1 cellular context compared by ENCODE assay signal in the genomic region with DNA sequence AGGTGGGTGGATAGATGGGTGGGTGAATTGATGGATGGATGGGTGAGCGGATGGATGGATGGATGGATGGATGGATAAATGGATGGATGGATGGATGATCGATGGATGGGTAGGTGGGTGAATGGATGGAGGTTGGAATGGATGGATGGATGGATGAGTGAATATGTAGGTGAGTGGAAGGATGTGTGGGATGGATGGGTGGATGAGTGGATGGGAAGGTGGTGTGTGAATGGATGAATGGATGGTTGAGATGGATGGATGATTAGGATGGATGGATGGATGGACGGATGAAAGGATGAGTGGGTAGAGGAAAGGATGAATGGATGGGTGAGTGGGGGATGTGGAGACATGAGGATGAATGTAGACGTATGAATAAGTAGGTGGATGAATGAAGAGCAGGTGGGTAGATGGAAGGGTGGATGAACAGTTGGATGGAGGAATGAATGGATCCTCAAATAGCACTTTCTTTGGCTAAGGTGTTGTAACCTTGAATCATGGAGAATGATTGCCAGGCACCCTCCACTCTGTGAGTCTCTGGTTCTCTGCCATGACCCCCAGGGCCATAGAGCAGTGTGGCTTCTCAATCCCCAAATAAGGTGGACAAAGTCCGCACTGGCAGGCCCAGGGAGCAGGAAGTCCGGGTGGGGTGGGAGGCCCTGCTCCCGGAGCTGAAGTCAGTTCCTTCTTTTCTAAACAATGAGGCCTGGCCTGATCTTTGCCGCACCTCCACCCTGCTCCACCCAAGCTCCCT.
TF ChIP-seq lines count a peak whose summit lies in the region.

No MANE protein-coding gene starts in this region.

TF ChIP-seq in HepG2, 621 proteins besides CTCF, POLR2A, EP300 and RAD21 (continued from another document):
- TF ChIP-seq HMG20A (CRISPR knock-in tag; IDR thresholded peaks at IDR 0.05; ENCODE audit: borderline replicate concordance) (peak; percentile 49; the same call in 1 of the 2 replicates), BCL6 (CRISPR knock-in tag; IDR thresholded peaks at IDR 0.05) (0 out of 2 replicates have a peak, but pooled peaks have one; percentile 32), HOXA9 (CRISPR knock-in tag; IDR thresholded peaks at IDR 0.05; ENCODE audit: borderline replicate concordance) (no peak), PAWR (CRISPR knock-in tag; IDR thresholded peaks at IDR 0.05; ENCODE audit: borderline replicate concordance) (no peak), FOXM1 (CRISPR knock-in tag; IDR thresholded peaks at IDR 0.05) (no peak), SAFB2 (CRISPR knock-in tag; IDR thresholded peaks at IDR 0.05; ENCODE audit: borderline replicate concordance, low read depth) (no peak), NBN (conservative IDR thresholded peaks at IDR 0.05) (no peak), ZFP36 (IDR thresholded peaks at IDR 0.05; ENCODE audit: borderline replicate concordance, low read depth, low read length, partially characterized antibody) (no peak)
